Comparison of ENCODE assay signal across 10 cellular contexts in genomic region chr5:179734536-179735164, GRCh38. TPM values are rescaled to one million over a fixed set of nuclear protein-coding genes. Genes with fewer than 3 reads are reported as not detected.
DNase-seq lines count a peak whose midpoint lies in the region; TF ChIP-seq lines count a peak whose summit lies in the region.
"Had no signal": no experiment of that assay in that cellular context is flagged by ENCODE, and none has a peak within 500 bp of the region (broad histone marks: within the 10 kb centered on the region; RNA-seq: fewer than 3 reads in every experiment).

No MANE protein-coding gene starts in this region.

- H3K27ac ChIP-seq in SK-N-MC (no peak overlapping the region), esophagus squamous epithelium (peak overlapping the region in 2 of 4 donors; percentile 89 to 95)
- H3K27ac ChIP-seq: WERI-Rb-1 had no signal

- peak overlapping the region; percentile 97 for H3K9ac ChIP-seq in SK-N-MC (ENCODE audit: insufficient read length)

- intact Hi-C loops in esophagus squamous epithelium (cut with DNase I): no loop called here

- peaks cover 47% of the 10 kb centered on the region for H3K36me3 ChIP-seq in SK-N-MC (ENCODE audit: insufficient read depth, low read length)
- H3K36me3 ChIP-seq in esophagus squamous epithelium: peaks cover 0 to 46% (median under 1%) of the 10 kb centered on the region in 3 donors

- H3K4me3 ChIP-seq in GM08714 (ENCODE audit: low read length) (peak overlapping the region; percentile 78), SK-N-MC (peak overlapping the region; percentile 99), esophagus squamous epithelium (peak overlapping the region in 3 of 4 donors; percentile 67 to 98 (median 93)), retinal pigment epithelial cell (ENCODE audit: low read length) (peak overlapping the region; percentile 64)

- H3K4me1 ChIP-seq in esophagus squamous epithelium: peaks cover 15 to 70% (median 30%) of the 10 kb centered on the region in 3 donors

- H3K9me3 ChIP-seq in SK-N-MC (ENCODE audit: low read depth, low read length) (no peaks in the 10 kb centered on the region), esophagus squamous epithelium (no peaks in the 10 kb centered on the region)

- no peak for TF ChIP-seq CTCF in esophagus squamous epithelium (IDR thresholded peaks at IDR 0.05)
- no peak for TF ChIP-seq CTCF in retinal pigment epithelial cell (conservative IDR thresholded peaks at IDR 0.05; ENCODE audit: low read depth, low read length)

- H3K27me3 ChIP-seq in esophagus squamous epithelium: no peaks in the 10 kb centered on the region

- WGBS in esophagus squamous epithelium, 2 donors: 65 to 66% methylated on average over 11 to 12 of the region's 12 CpGs

- no peak for TF ChIP-seq POLR2A in esophagus squamous epithelium (IDR thresholded peaks at IDR 0.05)

- DNase-seq in SK-N-MC (ENCODE audit: low read depth, low spot score) (no peak), esophagus squamous epithelium (lab: John Stamatoyannopoulos, UW) (no peak), retinal pigment epithelial cell (ENCODE audit: low read depth) (no peak), NCI-H774 (lab: John Stamatoyannopoulos, UW) (no peak), SKM-1 treated with dmso at 0.1 percent for 144 hours (lab: John Stamatoyannopoulos, UW; ENCODE audit: unreplicated experiment) (no peak), putamen (ENCODE audit: low spot score) (no peak), DMS53 (lab: John Stamatoyannopoulos, UW) (no peak)
- DNase-seq: hippocampal formation, WERI-Rb-1 had no signal

RNA-seq across cellular contexts. Expression of gene MAML1, which starts 2.0 kb away (rescaled TPM):
- 10 to 100 TPM; 16.6 to 29.0 (median 17.9) TPM for total RNA-seq in esophagus squamous epithelium

RNA-seq across cellular contexts. Expression of gene CANX, which starts 35.9 kb away (rescaled TPM):
- total RNA-seq in esophagus squamous epithelium: 100 to 1,000 TPM; 200 to 321 (median 252) TPM

RNA-seq across cellular contexts. Expression of gene CBY3, which starts 53.8 kb away (rescaled TPM):
- total RNA-seq in esophagus squamous epithelium: not detected

RNA-seq across cellular contexts. Expression of gene LTC4S, which starts 59.1 kb away (rescaled TPM):
- 1 to 10 TPM in 3 of 4 donors, not detected in 1; 4.6 to 6.9 (median 4.7) TPM for total RNA-seq in esophagus squamous epithelium
